Comparison of ENCODE assay signal across 18 cellular contexts in genomic region chr12:114611145-114612018, GRCh38.
"Had no signal": no experiment of that assay in that cellular context is flagged by ENCODE, and none has a peak within 500 bp of the region (broad histone marks: within the 10 kb centered on the region; RNA-seq: fewer than 3 reads in every experiment).

No MANE protein-coding gene starts in this region.

- H3K27ac Mint-ChIP-seq: activated B cell treated with CpG ODN at 0.5 μM for 24 hours; activated CD8-positive, alpha-beta memory T cell treated with anti-CD3 and anti-CD28 coated beads, Interleukin-2, amount 10 ng/mL, durations not matched to agents 7 days and 5 days; activated naive CD8-positive, alpha-beta T cell; brain had no signal

- DNase-seq: activated B cell treated with CpG ODN at 0.5 μM for 24 hours; activated CD4-positive, alpha-beta T cell treated with anti-CD3 and anti-CD28 coated beads, Interleukin-2, amount 50 U/mL, for 4 hours; activated CD8-positive, alpha-beta memory T cell treated with anti-CD3 and anti-CD28 coated beads, Interleukin-2, amount 10 ng/mL, durations not matched to agents 7 days and 5 days; activated gamma-delta T cell; activated T-cell treated with anti-CD3 and anti-CD28 coated beads, Interleukin-2, amount 50 U/mL, for 4 hours; amygdala; hypothalamus; ovary; retina; stimulated activated CD4-positive, alpha-beta T cell treated with anti-CD3 and anti-CD28 coated beads, Interleukin-4, amount 100 ng/mL, for 4 hours; stomach; T-helper 2 cell had no signal

- H3K27me3 ChIP-seq: ovary had no signal

- H3K36me3 ChIP-seq: ovary, stomach, thoracic aorta had no signal

- H3K4me1 ChIP-seq: stomach had no signal

- H3K27ac ChIP-seq: ovary, stomach, thoracic aorta had no signal

- H3K9me3 ChIP-seq: ovary had no signal

- H3K27me3 Mint-ChIP-seq: activated CD8-positive, alpha-beta memory T cell treated with anti-CD3 and anti-CD28 coated beads, Interleukin-2, amount 10 ng/mL, durations not matched to agents 7 days and 5 days had no signal

- H3K4me1 Mint-ChIP-seq: activated B cell treated with CpG ODN at 0.5 μM for 24 hours; activated CD8-positive, alpha-beta memory T cell treated with anti-CD3 and anti-CD28 coated beads, Interleukin-2, amount 10 ng/mL, durations not matched to agents 7 days and 5 days; brain; neural crest cell had no signal

- H3K4me3 Mint-ChIP-seq: activated B cell treated with CpG ODN at 0.5 μM for 24 hours; activated CD8-positive, alpha-beta memory T cell treated with anti-CD3 and anti-CD28 coated beads, Interleukin-2, amount 10 ng/mL, durations not matched to agents 7 days and 5 days; activated naive CD8-positive, alpha-beta T cell; activated T-cell treated with anti-CD3 and anti-CD28 coated beads, Interleukin-2, amount 50 U/mL, for 4 hours; brain; neural crest cell had no signal

- H3K36me3 Mint-ChIP-seq: activated CD8-positive, alpha-beta memory T cell treated with anti-CD3 and anti-CD28 coated beads, Interleukin-2, amount 10 ng/mL, durations not matched to agents 7 days and 5 days; activated naive CD8-positive, alpha-beta T cell; brain had no signal

- H3K4me3 ChIP-seq: ovary, stomach, thoracic aorta had no signal

- FAIRE-seq: TTC549, urothelium cell line had no signal

- ATAC-seq: activated CD8-positive, alpha-beta memory T cell treated with anti-CD3 and anti-CD28 coated beads, Interleukin-2, amount 10 ng/mL, durations not matched to agents 7 days and 5 days; activated T-cell treated with anti-CD3 and anti-CD28 coated beads, Interleukin-2, amount 50 U/mL, for 4 hours had no signal
